8 cellular contexts compared by ENCODE assay signal in the genomic region with DNA sequence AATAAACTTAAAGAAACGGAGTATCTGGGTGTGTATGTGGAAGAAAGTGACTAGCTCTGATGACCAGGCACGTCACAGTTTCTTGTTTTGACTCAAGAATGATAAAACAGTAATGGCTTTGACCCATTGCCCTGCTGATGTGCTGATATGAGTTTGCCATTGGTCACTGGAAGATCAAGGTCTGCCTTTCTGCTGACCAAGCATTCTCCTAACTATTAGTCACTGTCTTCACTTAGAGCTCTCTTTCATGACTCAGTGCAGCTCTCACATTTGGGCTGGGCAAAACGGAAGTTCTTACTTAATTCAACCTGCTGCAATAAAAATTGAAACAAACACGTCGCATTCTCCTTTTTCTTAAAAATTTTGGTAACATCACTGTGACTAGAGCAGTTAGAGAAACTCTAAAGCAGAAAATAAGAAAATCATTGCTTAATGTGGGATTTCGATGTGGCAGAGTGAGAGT.
DNase-seq lines count a peak whose midpoint lies in the region; ATAC-seq, FAIRE-seq and TF ChIP-seq lines count a peak whose summit lies in the region.

No MANE protein-coding gene starts in this region.

- H3K9ac ChIP-seq in parathyroid adenoma: no peak overlapping the region

- no peaks in the 10 kb centered on the region for H3K27me3 ChIP-seq in parathyroid adenoma (ENCODE audit: control insufficient read depth, insufficient read depth, low read length)

- peak; percentile 54 for FAIRE-seq in endometrium (lab: Jason Lieb, UNC)

- H3K36me3 Mint-ChIP-seq in endothelial cell (ENCODE audit: low read depth, unreplicated experiment): no peaks in the 10 kb centered on the region

- H3K4me2 ChIP-seq in parathyroid adenoma (ENCODE audit: low read length): peak overlapping the region; percentile 32

- H3K79me2 ChIP-seq in parathyroid adenoma: no peaks in the 10 kb centered on the region

- H2AFZ ChIP-seq in parathyroid adenoma: peak overlapping the region; percentile 4

- peak; percentile 83 for DNase-seq in COLO829 (ENCODE audit: low spot score)
- peak; percentile 69 for DNase-seq in HPDE6-E6E7 (ENCODE audit: extremely low spot score)
- DNase-seq in activated CD4-positive, alpha-beta T cell treated with anti-CD3 and anti-CD28 coated beads for 48 hours: peak; percentile 54
- DNase-seq in NCI-H446 (lab: John Stamatoyannopoulos, UW): no peak
- DNase-seq in endothelial cell (ENCODE audit: low spot score): no peak

- H3K4me1 ChIP-seq in parathyroid adenoma: peaks cover 12% of the 10 kb centered on the region

- H3K27ac Mint-ChIP-seq in endothelial cell (ENCODE audit: unreplicated experiment): no peak overlapping the region

- H3K9me3 Mint-ChIP-seq in endothelial cell (ENCODE audit: unreplicated experiment): no peaks in the 10 kb centered on the region

- ATAC-seq in GM21423 (IDR thresholded peaks at IDR 0.05; ENCODE audit: unreplicated experiment): peak; percentile 97

- no peaks in the 10 kb centered on the region for H3K27me3 Mint-ChIP-seq in endothelial cell (ENCODE audit: unreplicated experiment)

- H3K9me3 ChIP-seq in parathyroid adenoma (ENCODE audit: control insufficient read depth, low read length): no peaks in the 10 kb centered on the region

- H3K4me1 Mint-ChIP-seq in endothelial cell (ENCODE audit: unreplicated experiment): no peaks in the 10 kb centered on the region

- H3K4me3 ChIP-seq in parathyroid adenoma (ENCODE audit: low read depth, low read length): peak overlapping the region; percentile 8

- TF ChIP-seq CTCF in parathyroid adenoma (IDR thresholded peaks at IDR 0.05) (no peak), endothelial cell (IDR thresholded peaks at IDR 0.05; ENCODE audit: unreplicated experiment) (no peak)

- H3K27ac ChIP-seq in parathyroid adenoma: peak overlapping the region; percentile 37

- H3K36me3 ChIP-seq in parathyroid adenoma (ENCODE audit: control insufficient read depth, insufficient read depth, low read length): no peaks in the 10 kb centered on the region

- no peak overlapping the region for H3K4me3 Mint-ChIP-seq in endothelial cell (ENCODE audit: unreplicated experiment)

Comparison
In these comparisons a context has a peak if more than half of its experiments do, and no peak if none do; other contexts are left out.
1. DNase-seq: peak in COLO829 (single experiment), HPDE6-E6E7 (single experiment) and activated CD4-positive, alpha-beta T cell treated with anti-CD3 and anti-CD28 coated beads for 48 hours (single experiment); none in NCI-H446 (0 of 2) and endothelial cell (single experiment).